ENCODE assay signal across 18 cellular contexts in the genomic region with DNA sequence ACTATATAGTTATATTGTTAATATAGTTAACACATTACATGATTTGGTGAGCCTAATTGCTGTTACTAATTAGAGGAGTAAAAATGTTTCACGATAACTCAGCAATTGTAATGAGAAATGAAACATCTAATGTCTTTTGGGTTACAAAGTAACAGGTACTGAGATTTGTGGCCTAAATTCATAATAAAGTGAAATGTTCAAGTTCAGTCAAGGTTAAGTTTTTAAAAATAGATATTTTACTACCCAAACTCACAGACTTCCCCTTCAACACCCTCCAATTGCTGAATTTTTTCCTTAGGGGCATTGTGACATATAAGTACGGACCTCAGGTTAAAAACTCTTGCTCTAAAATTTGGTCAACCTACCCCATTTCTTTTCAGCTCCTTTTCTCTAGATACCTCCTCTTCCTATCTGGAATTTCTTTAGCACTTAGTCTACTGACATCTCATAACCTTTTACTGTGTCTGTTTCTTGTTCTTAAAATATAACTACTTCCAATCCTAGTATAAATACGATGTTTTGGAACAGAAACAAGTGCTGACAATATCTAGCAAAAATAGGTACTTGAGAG.
DNase-seq lines count a peak whose midpoint lies in the region; ATAC-seq and TF ChIP-seq lines count a peak whose summit lies in the region.
"Had no signal": no experiment of that assay in that cellular context is flagged by ENCODE, and none has a peak within 500 bp of the region (broad histone marks: within the 10 kb centered on the region; RNA-seq: fewer than 3 reads in every experiment).

No MANE protein-coding gene starts in this region.

- peak overlapping the region; percentile 83 for H3K4me3 ChIP-seq in Loucy (ENCODE audit: low read length, poor library complexity, severe bottlenecking)
- H3K4me3 ChIP-seq: esophagus squamous epithelium, mucosa of descending colon, skin epidermis had no signal

- H3K4me1 Mint-ChIP-seq in activated naive CD8-positive, alpha-beta T cell (ENCODE audit: low read depth) = peaks cover 35% of the 10 kb centered on the region
- H3K4me1 Mint-ChIP-seq in activated naive CD8-positive, alpha-beta T cell treated with anti-CD3 and anti-CD28 coated beads for 36 hours = peaks cover 34% of the 10 kb centered on the region
- peaks cover 31% of the 10 kb centered on the region for H3K4me1 Mint-ChIP-seq in activated T-helper 1 cell treated with anti-CD3 and anti-CD28 coated beads, Interleukin-12 subunit alpha, Interleukin-12 subunit beta, Interleukin-2, Interleukin-4 antibody, amounts not matched to agents 30 ng/mL and 10 ng/mL and 1 ng/mL, durations not matched to agents 14 hours and 24 hours and 36 hours (ENCODE audit: low read depth)
- H3K4me1 Mint-ChIP-seq in type B pancreatic cell (ENCODE audit: unreplicated experiment) = peaks cover 21% of the 10 kb centered on the region

- no peaks in the 10 kb centered on the region for H4K20me1 ChIP-seq in Loucy (ENCODE audit: insufficient read depth, low read length, poor library complexity, severe bottlenecking)

- H3K4me1 ChIP-seq in Loucy (ENCODE audit: insufficient read depth, low read length, poor library complexity, severe bottlenecking) = peaks cover 54% of the 10 kb centered on the region
- H3K4me1 ChIP-seq: parathyroid adenoma had no signal

- peak overlapping the region; percentile 99 for H3K9ac ChIP-seq in Loucy (ENCODE audit: low read depth, low read length, poor library complexity, severe bottlenecking)
- H3K9ac ChIP-seq: parathyroid adenoma had no signal

- H3K9me2 ChIP-seq in Loucy (replicated peaks; ENCODE audit: low read depth, low read length) = no peaks in the 10 kb centered on the region

- H3K27me3 Mint-ChIP-seq in activated naive CD8-positive, alpha-beta T cell = no peaks in the 10 kb centered on the region
- no peaks in the 10 kb centered on the region for H3K27me3 Mint-ChIP-seq in activated naive CD8-positive, alpha-beta T cell treated with anti-CD3 and anti-CD28 coated beads for 36 hours
- H3K27me3 Mint-ChIP-seq in activated T-helper 1 cell treated with anti-CD3 and anti-CD28 coated beads, Interleukin-12 subunit alpha, Interleukin-12 subunit beta, Interleukin-2, Interleukin-4 antibody, amounts not matched to agents 30 ng/mL and 10 ng/mL and 1 ng/mL, durations not matched to agents 14 hours and 24 hours and 36 hours (ENCODE audit: insufficient read depth) = no peaks in the 10 kb centered on the region
- H3K27me3 Mint-ChIP-seq in type B pancreatic cell = no peaks in the 10 kb centered on the region
- H3K27me3 Mint-ChIP-seq: B cell; IgD-negative memory B cell; stimulated activated memory B cell treated with anti-CD40 and anti-IgM and Interleukin-4, amounts not matched to agents 10 μg/mL and 1 μg/mL and 100 μg/mL, for 72 hours had no signal

- ATAC-seq in GM18502 (IDR thresholded peaks at IDR 0.05; ENCODE audit: poor library complexity, unreplicated experiment) = no peak
- ATAC-seq in HG03460 (IDR thresholded peaks at IDR 0.05; ENCODE audit: unreplicated experiment) = no peak
- ATAC-seq: stimulated activated memory B cell treated with anti-CD40 and anti-IgM and Interleukin-4, amounts not matched to agents 10 μg/mL and 1 μg/mL and 100 μg/mL, for 72 hours had no signal

- H3K9me3 ChIP-seq in Loucy (ENCODE audit: insufficient read depth, low read depth, low read length) = no peaks in the 10 kb centered on the region
- H3K9me3 ChIP-seq: esophagus squamous epithelium, mucosa of descending colon had no signal

- H3K4me3 Mint-ChIP-seq in activated naive CD8-positive, alpha-beta T cell = no peak overlapping the region
- H3K4me3 Mint-ChIP-seq in activated naive CD8-positive, alpha-beta T cell treated with anti-CD3 and anti-CD28 coated beads for 36 hours = no peak overlapping the region
- peak overlapping the region; percentile 39 for H3K4me3 Mint-ChIP-seq in activated T-helper 1 cell treated with anti-CD3 and anti-CD28 coated beads, Interleukin-12 subunit alpha, Interleukin-12 subunit beta, Interleukin-2, Interleukin-4 antibody, amounts not matched to agents 30 ng/mL and 10 ng/mL and 1 ng/mL, durations not matched to agents 14 hours and 24 hours and 36 hours
- peak overlapping the region; percentile 46 for H3K4me3 Mint-ChIP-seq in type B pancreatic cell
- H3K4me3 Mint-ChIP-seq: B cell had no signal

- H3K36me3 Mint-ChIP-seq in activated naive CD8-positive, alpha-beta T cell = no peaks in the 10 kb centered on the region
- H3K36me3 Mint-ChIP-seq in activated naive CD8-positive, alpha-beta T cell treated with anti-CD3 and anti-CD28 coated beads for 36 hours = peaks cover 9% of the 10 kb centered on the region
- peaks cover 3% of the 10 kb centered on the region for H3K36me3 Mint-ChIP-seq in activated T-helper 1 cell treated with anti-CD3 and anti-CD28 coated beads, Interleukin-12 subunit alpha, Interleukin-12 subunit beta, Interleukin-2, Interleukin-4 antibody, amounts not matched to agents 30 ng/mL and 10 ng/mL and 1 ng/mL, durations not matched to agents 14 hours and 24 hours and 36 hours (ENCODE audit: low read depth)
- no peaks in the 10 kb centered on the region for H3K36me3 Mint-ChIP-seq in type B pancreatic cell
- H3K36me3 Mint-ChIP-seq: IgD-negative memory B cell had no signal

- DNase-seq in activated naive CD8-positive, alpha-beta T cell treated with anti-CD3 and anti-CD28 coated beads for 36 hours = no peak
- DNase-seq in activated T-helper 1 cell treated with anti-CD3 and anti-CD28 coated beads, Interleukin-12 subunit alpha, Interleukin-12 subunit beta, Interleukin-2, Interleukin-4 antibody, amounts not matched to agents 30 ng/mL and 10 ng/mL and 1 ng/mL, durations not matched to agents 14 hours and 24 hours and 36 hours (ENCODE audit: low spot score) = no peak
- no peak for DNase-seq in type B pancreatic cell (ENCODE audit: extremely low spot score, unreplicated experiment)
- no peak for DNase-seq in NCI-H82 (lab: John Stamatoyannopoulos, UW)
- DNase-seq: activated CD4-positive, alpha-beta T cell treated with anti-CD3 and anti-CD28 coated beads, Interleukin-2, amount 50 U/mL, for 4 hours; esophagus squamous epithelium; mucosa of descending colon; NCI-H345; T-helper 9 cell had no signal

- H3K4me2 ChIP-seq in Loucy (ENCODE audit: low read depth, low read length, poor library complexity, severe bottlenecking) = peak overlapping the region; percentile 87

- no peak overlapping the region for H2AFZ ChIP-seq in Loucy (ENCODE audit: low read length)
- H2AFZ ChIP-seq: parathyroid adenoma had no signal

- TF ChIP-seq CTCF in Loucy (conservative IDR thresholded peaks at IDR 0.05; ENCODE audit: low read length) (no peak), type B pancreatic cell (conservative IDR thresholded peaks at IDR 0.05) (no peak)

- peaks cover 20% of the 10 kb centered on the region for H3F3A ChIP-seq in Loucy (ENCODE audit: low read depth)

- H3K27ac Mint-ChIP-seq in activated naive CD8-positive, alpha-beta T cell = peak overlapping the region; percentile 64
- H3K27ac Mint-ChIP-seq in activated naive CD8-positive, alpha-beta T cell treated with anti-CD3 and anti-CD28 coated beads for 36 hours = no peak overlapping the region
- H3K27ac Mint-ChIP-seq in activated T-helper 1 cell treated with anti-CD3 and anti-CD28 coated beads, Interleukin-12 subunit alpha, Interleukin-12 subunit beta, Interleukin-2, Interleukin-4 antibody, amounts not matched to agents 30 ng/mL and 10 ng/mL and 1 ng/mL, durations not matched to agents 14 hours and 24 hours and 36 hours = no peak overlapping the region
- no peak overlapping the region for H3K27ac Mint-ChIP-seq in type B pancreatic cell
- H3K27ac Mint-ChIP-seq: stimulated activated memory B cell treated with anti-CD40 and anti-IgM and Interleukin-4, amounts not matched to agents 10 μg/mL and 1 μg/mL and 100 μg/mL, for 72 hours had no signal

- H3K79me2 ChIP-seq in Loucy (ENCODE audit: insufficient read depth, low read length) = peaks cover 12% of the 10 kb centered on the region
- H3K79me2 ChIP-seq: parathyroid adenoma had no signal

- no peaks in the 10 kb centered on the region for H3K9me3 Mint-ChIP-seq in activated naive CD8-positive, alpha-beta T cell (ENCODE audit: low read depth)
- H3K9me3 Mint-ChIP-seq in activated naive CD8-positive, alpha-beta T cell treated with anti-CD3 and anti-CD28 coated beads for 36 hours = no peaks in the 10 kb centered on the region
- H3K9me3 Mint-ChIP-seq in activated T-helper 1 cell treated with anti-CD3 and anti-CD28 coated beads, Interleukin-12 subunit alpha, Interleukin-12 subunit beta, Interleukin-2, Interleukin-4 antibody, amounts not matched to agents 30 ng/mL and 10 ng/mL and 1 ng/mL, durations not matched to agents 14 hours and 24 hours and 36 hours = no peaks in the 10 kb centered on the region
- H3K9me3 Mint-ChIP-seq in type B pancreatic cell = no peaks in the 10 kb centered on the region
- H3K9me3 Mint-ChIP-seq: IgD-negative memory B cell; stimulated activated memory B cell treated with anti-CD40 and anti-IgM and Interleukin-4, amounts not matched to agents 10 μg/mL and 1 μg/mL and 100 μg/mL, for 72 hours had no signal

- H3K27me3 ChIP-seq in Loucy (ENCODE audit: insufficient read depth, low read length, poor library complexity, severe bottlenecking) = no peaks in the 10 kb centered on the region
- H3K27me3 ChIP-seq: esophagus squamous epithelium had no signal

- no peaks in the 10 kb centered on the region for H3K36me3 ChIP-seq in Loucy (ENCODE audit: insufficient read depth, low read length)
- H3K36me3 ChIP-seq: esophagus squamous epithelium had no signal

- intact Hi-C loops in activated T-helper 1 cell treated with anti-CD3 and anti-CD28 coated beads, Interleukin-12 subunit alpha, Interleukin-12 subunit beta, Interleukin-2, Interleukin-4 antibody, amounts not matched to agents 30 ng/mL and 10 ng/mL and 1 ng/mL, durations not matched to agents 14 hours and 24 hours and 36 hours (cut with micrococcal nuclease) = no loop called here

Comparison
In these comparisons a context has a peak if more than half of its experiments do, and no peak if none do; other contexts are left out.
1. H3K4me3 Mint-ChIP-seq: peak in activated T-helper 1 cell treated with anti-CD3 and anti-CD28 coated beads, Interleukin-12 subunit alpha, Interleukin-12 subunit beta, Interleukin-2, Interleukin-4 antibody, amounts not matched to agents 30 ng/mL and 10 ng/mL and 1 ng/mL, durations not matched to agents 14 hours and 24 hours and 36 hours (single experiment) and type B pancreatic cell (single experiment); none in activated naive CD8-positive, alpha-beta T cell (single experiment) and activated naive CD8-positive, alpha-beta T cell treated with anti-CD3 and anti-CD28 coated beads for 36 hours (single experiment).